22 cellular contexts compared by ENCODE assay signal in genomic region chr2:24365826-24366225, GRCh38. TPM values are rescaled to one million over a fixed set of nuclear protein-coding genes. Genes with fewer than 3 reads are reported as not detected.
DNase-seq lines count a peak whose midpoint lies in the region; ATAC-seq and TF ChIP-seq lines count a peak whose summit lies in the region.
"Had no signal": no experiment of that assay in that cellular context is flagged by ENCODE, and none has a peak within 500 bp of the region (broad histone marks: within the 10 kb centered on the region; RNA-seq: fewer than 3 reads in every experiment).

No MANE protein-coding gene starts in this region.

- no peak for TF ChIP-seq POLR2A in esophagus squamous epithelium (IDR thresholded peaks at IDR 0.05)
- no peak for TF ChIP-seq POLR2A in lower leg skin (IDR thresholded peaks at IDR 0.05)

- peaks cover 6% of the 10 kb centered on the region for H3K27me3 Mint-ChIP-seq in GM23338 (ENCODE audit: insufficient read depth, low read depth, poor library complexity)
- no peaks in the 10 kb centered on the region for H3K27me3 Mint-ChIP-seq in stimulated activated memory B cell treated with anti-CD40 and anti-IgM and Interleukin-4, amounts not matched to agents 10 μg/mL and 1 μg/mL and 100 μg/mL, for 72 hours
- H3K27me3 Mint-ChIP-seq: naive thymus-derived CD8-positive, alpha-beta T cell had no signal

- DNase-seq in GM23338 (ENCODE audit: low spot score), result no peak
- DNase-seq in SJCRH30, result peak; percentile 46 to 74
- DNase-seq in esophagus squamous epithelium (lab: John Stamatoyannopoulos, UW), result no peak
- no peak for DNase-seq in COLO829 (ENCODE audit: low spot score)
- no peak for DNase-seq in lower leg skin (ENCODE audit: low spot score in 2 of 2)
- DNase-seq in stimulated activated CD4-positive, alpha-beta T cell treated with anti-CD3 and anti-CD28 coated beads, Interleukin-1b, Interleukin-23, amount 100 ng/mL, for 48 hours, result no peak
- DNase-seq: AML-193; cerebellar nuclear complex; effector CD8-positive, alpha-beta T cell; HCEC 1CT; kidney; mesenchymal stem cell; naive thymus-derived CD8-positive, alpha-beta T cell; ovary; right lobe of liver; SW 1271; testis had no signal

- H3K4me3 ChIP-seq in GM23338, result no peak overlapping the region
- H3K4me3 ChIP-seq in SJCRH30, result no peak overlapping the region
- no peak overlapping the region for H3K4me3 ChIP-seq in esophagus squamous epithelium
- no peak overlapping the region for H3K4me3 ChIP-seq in lower leg skin (ENCODE audit: low read depth, poor library complexity, severe bottlenecking)
- H3K4me3 ChIP-seq: esophagus muscularis mucosa, K562, ovary, right lobe of liver, testis had no signal

- H3K9me3 ChIP-seq in SJCRH30 (replicated peaks) (no peaks in the 10 kb centered on the region), esophagus squamous epithelium (no peaks in the 10 kb centered on the region)
- H3K9me3 ChIP-seq: esophagus muscularis mucosa, ovary, right lobe of liver, testis had no signal

- H2AFZ ChIP-seq in GM23338, result peak overlapping the region; percentile 66; the same call in 1 of the 2 replicates

- ATAC-seq in GM23338, result no peak
- no peak for ATAC-seq in stimulated activated memory B cell treated with anti-CD40 and anti-IgM and Interleukin-4, amounts not matched to agents 10 μg/mL and 1 μg/mL and 100 μg/mL, for 72 hours
- ATAC-seq: activated naive CD4-positive, alpha-beta T cell treated with anti-CD3 and anti-CD28 coated beads, Interleukin-2, amount 50 U/mL, for 72 hours; naive thymus-derived CD8-positive, alpha-beta T cell had no signal

- H3K36me3 Mint-ChIP-seq in GM23338 (ENCODE audit: low read depth), result no peaks in the 10 kb centered on the region
- H3K36me3 Mint-ChIP-seq in stimulated activated memory B cell treated with anti-CD40 and anti-IgM and Interleukin-4, amounts not matched to agents 10 μg/mL and 1 μg/mL and 100 μg/mL, for 72 hours, result no peaks in the 10 kb centered on the region
- H3K36me3 Mint-ChIP-seq: naive thymus-derived CD8-positive, alpha-beta T cell had no signal

- H3K4me1 ChIP-seq in GM23338 (ENCODE audit: insufficient read depth), result peaks cover 5% of the 10 kb centered on the region; the same call in 1 of the 2 replicates
- peaks cover 22% of the 10 kb centered on the region for H3K4me1 ChIP-seq in SJCRH30
- H3K4me1 ChIP-seq in esophagus squamous epithelium, result peaks cover 20 to 52% (median 21%) of the 10 kb centered on the region in 3 donors
- H3K4me1 ChIP-seq: right lobe of liver had no signal

- 17 to 30% methylated on average over 3 to 5 of the region's 5 CpGs for WGBS in esophagus squamous epithelium, 2 donors
- WGBS in lower leg skin, 2 donors, result 22 to 23% methylated on average over 5 of the region's 5 CpGs

- H3K27ac ChIP-seq in GM23338 (ENCODE audit: low read depth), result no peak overlapping the region
- peak overlapping the region; percentile 73 for H3K27ac ChIP-seq in SJCRH30
- peak overlapping the region; percentile 40 to 83 (median 68) for H3K27ac ChIP-seq in esophagus squamous epithelium
- H3K27ac ChIP-seq: ovary had no signal

- H3F3A ChIP-seq in GM23338 (replicated peaks; ENCODE audit: low read depth), result 0 out of 2 replicates have a peak, but pooled peaks cover 2% of the 10 kb centered on the region

- H3K36me3 ChIP-seq in GM23338 (ENCODE audit: insufficient read depth), result no peaks in the 10 kb centered on the region
- no peaks in the 10 kb centered on the region for H3K36me3 ChIP-seq in SJCRH30
- H3K36me3 ChIP-seq in esophagus squamous epithelium, result no peaks in the 10 kb centered on the region
- H3K36me3 ChIP-seq: esophagus muscularis mucosa, ovary, right lobe of liver had no signal

- H3K4me2 ChIP-seq in GM23338, result no peak overlapping the region

- H4K20me1 ChIP-seq in GM23338 (replicated peaks; ENCODE audit: insufficient read depth), result no peaks in the 10 kb centered on the region

- no peak for TF ChIP-seq CTCF in GM23338 (conservative IDR thresholded peaks at IDR 0.05; ENCODE audit: low read depth in 2 of 2)
- no peak for TF ChIP-seq CTCF in esophagus squamous epithelium (IDR thresholded peaks at IDR 0.05)
- TF ChIP-seq CTCF in lower leg skin (IDR thresholded peaks at IDR 0.05), result no peak

- no peak overlapping the region for H3K27ac Mint-ChIP-seq in GM23338
- peak overlapping the region; percentile 79 for H3K27ac Mint-ChIP-seq in stimulated activated memory B cell treated with anti-CD40 and anti-IgM and Interleukin-4, amounts not matched to agents 10 μg/mL and 1 μg/mL and 100 μg/mL, for 72 hours
- H3K27ac Mint-ChIP-seq: activated naive CD4-positive, alpha-beta T cell treated with anti-CD3 and anti-CD28 coated beads, Interleukin-2, amount 50 U/mL, for 72 hours; activated T-helper 1 cell treated with anti-CD3 and anti-CD28 coated beads, Interleukin-12 subunit alpha, Interleukin-12 subunit beta, Interleukin-2, Interleukin-4 antibody, amounts not matched to agents 30 ng/mL and 10 ng/mL and 1 ng/mL, durations not matched to agents 14 hours and 24 hours and 36 hours had no signal

- intact Hi-C loops in esophagus squamous epithelium (cut with DNase I), result no loop called here
- intact Hi-C loops in lower leg skin (cut with DNase I; ENCODE audit: low total_unique reads), result no loop called here

- H3K79me2 ChIP-seq in GM23338 (replicated peaks; ENCODE audit: insufficient read depth), result no peaks in the 10 kb centered on the region

- H3K27me3 ChIP-seq in GM23338 (ENCODE audit: insufficient read depth) (no peaks in the 10 kb centered on the region), SJCRH30 (no peaks in the 10 kb centered on the region), esophagus squamous epithelium (no peaks in the 10 kb centered on the region)
- H3K27me3 ChIP-seq: esophagus muscularis mucosa, ovary, right lobe of liver, testis had no signal

- H3K4me1 Mint-ChIP-seq in GM23338, result peaks cover 4% of the 10 kb centered on the region
- peaks cover 42% of the 10 kb centered on the region for H3K4me1 Mint-ChIP-seq in stimulated activated memory B cell treated with anti-CD40 and anti-IgM and Interleukin-4, amounts not matched to agents 10 μg/mL and 1 μg/mL and 100 μg/mL, for 72 hours

- no peak overlapping the region for H3K4me3 Mint-ChIP-seq in GM23338
- H3K4me3 Mint-ChIP-seq in stimulated activated memory B cell treated with anti-CD40 and anti-IgM and Interleukin-4, amounts not matched to agents 10 μg/mL and 1 μg/mL and 100 μg/mL, for 72 hours, result no peak overlapping the region
- H3K4me3 Mint-ChIP-seq: activated T-helper 1 cell treated with anti-CD3 and anti-CD28 coated beads, Interleukin-12 subunit alpha, Interleukin-12 subunit beta, Interleukin-2, Interleukin-4 antibody, amounts not matched to agents 30 ng/mL and 10 ng/mL and 1 ng/mL, durations not matched to agents 14 hours and 24 hours and 36 hours; naive thymus-derived CD8-positive, alpha-beta T cell had no signal

- H3K9me3 Mint-ChIP-seq in GM23338, result no peaks in the 10 kb centered on the region
- H3K9me3 Mint-ChIP-seq in stimulated activated memory B cell treated with anti-CD40 and anti-IgM and Interleukin-4, amounts not matched to agents 10 μg/mL and 1 μg/mL and 100 μg/mL, for 72 hours, result no peaks in the 10 kb centered on the region
- H3K9me3 Mint-ChIP-seq: activated naive CD4-positive, alpha-beta T cell treated with anti-CD3 and anti-CD28 coated beads, Interleukin-2, amount 50 U/mL, for 72 hours; activated T-helper 1 cell treated with anti-CD3 and anti-CD28 coated beads, Interleukin-12 subunit alpha, Interleukin-12 subunit beta, Interleukin-2, Interleukin-4 antibody, amounts not matched to agents 30 ng/mL and 10 ng/mL and 1 ng/mL, durations not matched to agents 14 hours and 24 hours and 36 hours; naive thymus-derived CD8-positive, alpha-beta T cell had no signal

- no peaks in the 10 kb centered on the region for H3K9me2 ChIP-seq in GM23338 (ENCODE audit: insufficient read depth)

TF ChIP-seq in GM23338, 12 proteins besides CTCF, POLR2A, EP300 and RAD21 (continues in another document):
- TF ChIP-seq STAT1 (IDR thresholded peaks at IDR 0.05; ENCODE audit: unreplicated experiment), result no peak
- TF ChIP-seq REST (IDR thresholded peaks at IDR 0.05; ENCODE audit: unreplicated experiment), result no peak
- TF ChIP-seq POLR2AphosphoS5 (IDR thresholded peaks at IDR 0.05; ENCODE audit: low read depth), result no peak
- no peak for TF ChIP-seq ZNF114 (CRISPR knock-in tag; IDR thresholded peaks at IDR 0.05)
- no peak for TF ChIP-seq ZNF331 (CRISPR knock-in tag; IDR thresholded peaks at IDR 0.05; ENCODE audit: low read depth)

RNA-seq across cellular contexts. Expression of gene ITSN2, which starts 5.5 kb away (rescaled TPM):
- total RNA-seq in GM23338 (2014; rRNA removed; shearing (Covaris generic)), result 14.0 and 17.1 TPM in 2 replicates
- 15.5 and 17.8 TPM in 2 replicates for polyA plus RNA-seq in GM23338 (2016; fragmentation: Nextera tagmentation; extraction: Ambion mirVana)
- 27.9 and 30.7 TPM in 2 replicates for total RNA-seq in SJCRH30 (2014; rRNA removed; shearing (Covaris generic))
- total RNA-seq in esophagus squamous epithelium, result 10 to 100 TPM; 58.3 to 98.0 (median 65.3) TPM
- total RNA-seq in lower leg skin, result 10 to 100 TPM; 58.1 to 68.4 (median 65.8) TPM

Comparison
In these comparisons a context has a peak if more than half of its experiments do, and no peak if none do; other contexts are left out.
1. DNase-seq: peak in SJCRH30 (2 of 2); none in GM23338 (single experiment), esophagus squamous epithelium (single experiment), COLO829 (single experiment), lower leg skin (0 of 2) and stimulated activated CD4-positive, alpha-beta T cell treated with anti-CD3 and anti-CD28 coated beads, Interleukin-1b, Interleukin-23, amount 100 ng/mL, for 48 hours (single experiment).